Comparison of ENCODE assay signal across 13 cellular contexts in genomic region chr16:11025120-11025531, GRCh38.
DNase-seq lines count a peak whose midpoint lies in the region; ATAC-seq, FAIRE-seq and TF ChIP-seq lines count a peak whose summit lies in the region.
"Had no signal": no experiment of that assay in that cellular context is flagged by ENCODE, and none has a peak within 500 bp of the region (broad histone marks: within the 10 kb centered on the region; RNA-seq: fewer than 3 reads in every experiment).

No MANE protein-coding gene starts in this region.

- no peak overlapping the region for H3K4me2 ChIP-seq in K562 (ENCODE audit: insufficient read depth, low read length)

- no peak for TF ChIP-seq RAD21 in K562 (CRISPR knock-in tag; conservative IDR thresholded peaks at IDR 0.05 in 1 of 2, IDR thresholded peaks at IDR 0.05 in 1 of 2)

- no peak overlapping the region for H3K9ac ChIP-seq in K562 (ENCODE audit: insufficient read depth in 1 of 2, low read depth in 2 of 2, low read length in 2 of 2)

- H3K9me3 ChIP-seq in K562 (replicated peaks; ENCODE audit: control insufficient read depth, insufficient read depth, low read depth, low read length) = no peaks in the 10 kb centered on the region

- H3K4me3 ChIP-seq in K562 = no peak overlapping the region

- no peak overlapping the region for H2AFZ ChIP-seq in K562 (ENCODE audit: low read depth, low read length)

- no peaks in the 10 kb centered on the region for H3K79me2 ChIP-seq in K562 (ENCODE audit: control insufficient read depth, insufficient read depth, low read length)

- WGBS in K562 (ENCODE audit: insufficient coverage, low coverage, missing lambda C conversion rate) = 60% methylated on average over 3 of the region's 3 CpGs

- no peaks in the 10 kb centered on the region for H3K9me1 ChIP-seq in K562 (ENCODE audit: control insufficient read depth, insufficient read depth, low read length)

- no peak overlapping the region for H3K27ac ChIP-seq in K562 (ENCODE audit: extremely low read depth, low read depth, low read length)

- in situ Hi-C loops in K562 (cut with MboI) = no loop called here

- TF ChIP-seq CTCF in K562 (IDR thresholded peaks at IDR 0.05 in 2 of 3, conservative IDR thresholded peaks at IDR 0.05 in 1 of 3; ENCODE audit: insufficient read depth in 2 of 3, low read depth in 1 of 3, low read length in 3 of 3) = no peak

- intact Hi-C loops in K562 (cut with micrococcal nuclease) = no loop called here

- CTCF ChIA-PET in K562 (lab: Yijun Ruan, JAX; ENCODE audit: low intra/inter-chr PET ratio) = no interaction called here

- no peak for TF ChIP-seq EP300 in K562 (IDR thresholded peaks at IDR 0.05; ENCODE audit: low read length)

- H3K36me3 ChIP-seq in K562 (ENCODE audit: control insufficient read depth, insufficient read depth, low read length) = peaks cover 34% of the 10 kb centered on the region; the same call in 1 of the 3 replicates

- POLR2A ChIA-PET in K562 (lab: Yijun Ruan, JAX) = interaction anchor here (0.5 kb wide), 1 partner anchor 341 kb away, joined by 3 read pairs; no protein-coding TSS in a partner anchor

- H4K20me1 ChIP-seq in K562 (replicated peaks; ENCODE audit: control insufficient read depth, insufficient read depth, low read length) = 0 out of 2 replicates have a peak, but pooled peaks cover 4% of the 10 kb centered on the region

- no TSS peak for BruUV-seq in K562 (replicated peaks; lab: Mats Ljungman, UMichigan)

- H3K4me1 ChIP-seq in K562 (replicated peaks in 1 of 2; ENCODE audit: control insufficient read depth in 2 of 2, insufficient read depth in 2 of 2, low read length in 2 of 2) = peaks cover 2 to 3% of the 10 kb centered on the region in 2 experiments; a peak in 4 of 5 replicates

- no peak for TF ChIP-seq POLR2A in K562 (conservative IDR thresholded peaks at IDR 0.05)

- DNase-seq in NCI-H748 (lab: John Stamatoyannopoulos, UW; ENCODE audit: unreplicated experiment) (peak; percentile 33), NCI-H748 treated with DMSO at 0.1 percent for 48 hours (lab: John Stamatoyannopoulos, UW) (no peak), K562 (ENCODE audit: extremely low read depth in 1 of 4, low spot score in 3 of 4) (peak in 1 of 4 experiments; percentile 11), AG20443 (ENCODE audit: low spot score) (no peak)
- DNase-seq: 8988T; activated effector memory CD4-positive, alpha-beta T cell treated with Interleukin-2 at 50 U/mL for 16 hours; H9; NCI-H187 treated with DMSO at 0.1 percent for 48 hours had no signal

- ATAC-seq in GM21390 (IDR thresholded peaks at IDR 0.05; ENCODE audit: unreplicated experiment) (peak; percentile 84), HG03565 (IDR thresholded peaks at IDR 0.05; ENCODE audit: unreplicated experiment) (peak; percentile 73), K562 (no peak), HG03139 (IDR thresholded peaks at IDR 0.05; ENCODE audit: unreplicated experiment) (no peak), HG03135 (IDR thresholded peaks at IDR 0.05; ENCODE audit: unreplicated experiment) (no peak)
- ATAC-seq: PC-3 had no signal

- H3K27me3 ChIP-seq in K562 (ENCODE audit: control insufficient read depth in 2 of 2, insufficient read depth in 2 of 2, low read length in 2 of 2) = no peaks in the 10 kb centered on the region

- FAIRE-seq in K562 (lab: Jason Lieb, UNC) = no peak

TF ChIP-seq in K562, 482 proteins besides CTCF, POLR2A, EP300 and RAD21:
- TF ChIP-seq HCFC1 (IDR thresholded peaks at IDR 0.05; ENCODE audit: low read depth, low read length) (no peak), CGGBP1 (CRISPR knock-in tag; IDR thresholded peaks at IDR 0.05) (no peak), ELF4 (CRISPR knock-in tag; IDR thresholded peaks at IDR 0.05) (no peak), HMBOX1 (IDR thresholded peaks at IDR 0.05) (peak; percentile 42; the same call in 1 of the 2 replicates), JUNB (CRISPR knock-in tag; conservative IDR thresholded peaks at IDR 0.05) (no peak), SOX6 (IDR thresholded peaks at IDR 0.05) (no peak), E2F6 (IDR thresholded peaks at IDR 0.05; ENCODE audit: borderline replicate concordance in 1 of 2, extremely low read depth in 1 of 2, insufficient read depth in 1 of 2, insufficient read length in 1 of 2, low read depth in 1 of 2, low read length in 1 of 2, poor library complexity in 1 of 2, severe bottlenecking in 1 of 2) (no peak), ZNF174 (CRISPR knock-in tag; IDR thresholded peaks at IDR 0.05) (no peak), SFPQ (IDR thresholded peaks at IDR 0.05; ENCODE audit: low read depth, low read length) (no peak), TOE1 (IDR thresholded peaks at IDR 0.05; ENCODE audit: borderline replicate concordance) (no peak), TOE1 (CRISPR knock-in tag; IDR thresholded peaks at IDR 0.05; ENCODE audit: borderline replicate concordance, low read depth) (no peak), SNAPC5 (CRISPR knock-in tag; IDR thresholded peaks at IDR 0.05) (no peak), ESRRA (IDR thresholded peaks at IDR 0.05; ENCODE audit: borderline replicate concordance, low read depth) (no peak), NCOA1 (IDR thresholded peaks at IDR 0.05; ENCODE audit: low read depth) (no peak), NFIC (IDR thresholded peaks at IDR 0.05) (peak; percentile 78)

Comparison
In these comparisons a context has a peak if more than half of its experiments do, and no peak if none do; other contexts are left out.
1. ATAC-seq: peak in GM21390 (single experiment) and HG03565 (single experiment); none in K562 (single experiment), HG03139 (single experiment) and HG03135 (single experiment).